In genomic region chr10:30963994-30964930, GRCh38 we compare ENCODE assay signal across 19 cellular contexts.
DNase-seq lines count a peak whose midpoint lies in the region; ATAC-seq, FAIRE-seq and TF ChIP-seq lines count a peak whose summit lies in the region.
"Had no signal": no experiment of that assay in that cellular context is flagged by ENCODE, and none has a peak within 500 bp of the region (broad histone marks: within the 10 kb centered on the region; RNA-seq: fewer than 3 reads in every experiment).

No MANE protein-coding gene starts in this region.

- peaks cover 25% of the 10 kb centered on the region for H3K36me3 Mint-ChIP-seq in activated T-helper 2 cell treated with anti-CD3 and anti-CD28 coated beads, Interferon-gamma antibody, Interleukin-2, Interleukin-4, amounts not matched to agents 10 μg/mL and 5 μg/mL and 100 μg/mL, durations not matched to agents 14 hours and 24 hours and 36 hours (ENCODE audit: low read depth)
- H3K36me3 Mint-ChIP-seq in neural crest cell (ENCODE audit: low read depth) (peaks cover 2% of the 10 kb centered on the region), progenitor cell of endocrine pancreas (ENCODE audit: insufficient read depth) (peaks cover 3% of the 10 kb centered on the region)
- H3K36me3 Mint-ChIP-seq: type B pancreatic cell had no signal

- ATAC-seq in GM21381 (IDR thresholded peaks at IDR 0.05; ENCODE audit: unreplicated experiment) (no peak), GM21737 (IDR thresholded peaks at IDR 0.05; ENCODE audit: unreplicated experiment) (no peak)

- no peaks in the 10 kb centered on the region for H3K27me3 Mint-ChIP-seq in activated T-helper 2 cell treated with anti-CD3 and anti-CD28 coated beads, Interferon-gamma antibody, Interleukin-2, Interleukin-4, amounts not matched to agents 10 μg/mL and 5 μg/mL and 100 μg/mL, durations not matched to agents 14 hours and 24 hours and 36 hours (ENCODE audit: low read depth)
- H3K27me3 Mint-ChIP-seq in neural crest cell (ENCODE audit: low read depth) (no peaks in the 10 kb centered on the region), progenitor cell of endocrine pancreas (no peaks in the 10 kb centered on the region)
- H3K27me3 Mint-ChIP-seq: CD4-positive, alpha-beta T cell; type B pancreatic cell had no signal

- H3K9me3 Mint-ChIP-seq in activated T-helper 2 cell treated with anti-CD3 and anti-CD28 coated beads, Interferon-gamma antibody, Interleukin-2, Interleukin-4, amounts not matched to agents 10 μg/mL and 5 μg/mL and 100 μg/mL, durations not matched to agents 14 hours and 24 hours and 36 hours, result peaks cover 3% of the 10 kb centered on the region
- H3K9me3 Mint-ChIP-seq in neural crest cell, result peaks cover 2% of the 10 kb centered on the region
- no peaks in the 10 kb centered on the region for H3K9me3 Mint-ChIP-seq in progenitor cell of endocrine pancreas (ENCODE audit: low read depth)

- H3K4me1 Mint-ChIP-seq in activated T-helper 2 cell treated with anti-CD3 and anti-CD28 coated beads, Interferon-gamma antibody, Interleukin-2, Interleukin-4, amounts not matched to agents 10 μg/mL and 5 μg/mL and 100 μg/mL, durations not matched to agents 14 hours and 24 hours and 36 hours (ENCODE audit: low read depth), result peaks cover 36% of the 10 kb centered on the region
- H3K4me1 Mint-ChIP-seq in neural crest cell, result peaks cover 35% of the 10 kb centered on the region
- peaks cover 16% of the 10 kb centered on the region for H3K4me1 Mint-ChIP-seq in progenitor cell of endocrine pancreas (ENCODE audit: low read depth)

- peak; percentile 42 for DNase-seq in NOMO-1 treated with DMSO at 0.1 percent for 48 hours (lab: John Stamatoyannopoulos, UW; ENCODE audit: unreplicated experiment)
- DNase-seq in NOMO-1 treated with dmso at 0.1 percent for 144 hours (lab: John Stamatoyannopoulos, UW; ENCODE audit: unreplicated experiment), result no peak
- no peak for DNase-seq in HTR-8/SVneo (ENCODE audit: insufficient read length, low spot score)
- no peak for DNase-seq in activated T-helper 2 cell treated with anti-CD3 and anti-CD28 coated beads, Interferon-gamma antibody, Interleukin-2, Interleukin-4, amounts not matched to agents 10 μg/mL and 5 μg/mL and 100 μg/mL, durations not matched to agents 14 hours and 24 hours and 36 hours (ENCODE audit: low spot score)
- no peak for DNase-seq in neural crest cell (ENCODE audit: low read depth, low spot score)
- DNase-seq in progenitor cell of endocrine pancreas (ENCODE audit: low spot score, unreplicated experiment), result no peak
- DNase-seq: 8988T; activated CD8-positive, alpha-beta memory T cell treated with anti-CD3 and anti-CD28 coated beads, Interleukin-2, amount 50 U/mL, for 4 hours; amygdala; CD4-positive, alpha-beta T cell; kidney glomerular epithelial cell; NCI-H1105; NK-92 treated with Interleukin-12 subunit alpha and Interleukin-12 subunit beta, amount 100 ng/mL, for 24 hours; retina; stimulated activated CD8-positive, alpha-beta memory T cell treated with anti-CD3 and anti-CD28 coated beads, Interleukin-4, amount 100 ng/mL, for 48 hours had no signal

- peak overlapping the region; percentile 89 for H3K27ac Mint-ChIP-seq in activated T-helper 2 cell treated with anti-CD3 and anti-CD28 coated beads, Interferon-gamma antibody, Interleukin-2, Interleukin-4, amounts not matched to agents 10 μg/mL and 5 μg/mL and 100 μg/mL, durations not matched to agents 14 hours and 24 hours and 36 hours
- peak overlapping the region; percentile 4 for H3K27ac Mint-ChIP-seq in neural crest cell (ENCODE audit: unreplicated experiment)
- no peak overlapping the region for H3K27ac Mint-ChIP-seq in progenitor cell of endocrine pancreas
- H3K27ac Mint-ChIP-seq: CD4-positive, alpha-beta T cell; type B pancreatic cell had no signal

- TF ChIP-seq CTCF in neural crest cell (conservative IDR thresholded peaks at IDR 0.05) (no peak), progenitor cell of endocrine pancreas (IDR thresholded peaks at IDR 0.05; ENCODE audit: unreplicated experiment) (no peak)

- H3K4me3 Mint-ChIP-seq in activated T-helper 2 cell treated with anti-CD3 and anti-CD28 coated beads, Interferon-gamma antibody, Interleukin-2, Interleukin-4, amounts not matched to agents 10 μg/mL and 5 μg/mL and 100 μg/mL, durations not matched to agents 14 hours and 24 hours and 36 hours (ENCODE audit: low read depth), result peak overlapping the region; percentile 49
- H3K4me3 Mint-ChIP-seq in neural crest cell (no peak overlapping the region), progenitor cell of endocrine pancreas (ENCODE audit: low read depth) (no peak overlapping the region)
- H3K4me3 Mint-ChIP-seq: CD4-positive, alpha-beta T cell; type B pancreatic cell had no signal

- peak; percentile 51 for FAIRE-seq in HTR-8/SVneo (lab: Jason Lieb, UNC)
- FAIRE-seq: G401.6 had no signal

- intact Hi-C loops in activated T-helper 2 cell treated with anti-CD3 and anti-CD28 coated beads, Interferon-gamma antibody, Interleukin-2, Interleukin-4, amounts not matched to agents 10 μg/mL and 5 μg/mL and 100 μg/mL, durations not matched to agents 14 hours and 24 hours and 36 hours (cut with micrococcal nuclease), result loop anchor here (1.0 kb wide), 2 partner anchors 22 to 34 kb away; no protein-coding TSS in a partner anchor
